In genomic region chr6:109075934-109076333, GRCh38 we compare ENCODE assay signal across 20 cellular contexts. TPM values are rescaled to one million over a fixed set of nuclear protein-coding genes. Genes with fewer than 3 reads are reported as not detected.
DNase-seq lines count a peak whose midpoint lies in the region; ATAC-seq and TF ChIP-seq lines count a peak whose summit lies in the region.
"Had no signal": no experiment of that assay in that cellular context is flagged by ENCODE, and none has a peak within 500 bp of the region (broad histone marks: within the 10 kb centered on the region; RNA-seq: fewer than 3 reads in every experiment).

No MANE protein-coding gene starts in this region.

- H3K4me3 ChIP-seq in AG09309 (ENCODE audit: control insufficient read depth, low read depth, low read length): no peak overlapping the region
- H3K4me3 ChIP-seq in transverse colon: no peak overlapping the region
- H3K4me3 ChIP-seq: spleen, testis had no signal

- TF ChIP-seq CTCF in AG09309 (IDR thresholded peaks at IDR 0.05; ENCODE audit: control insufficient read depth, insufficient read depth, low read depth, low read length, missing control alignments) (no peak), transverse colon (IDR thresholded peaks at IDR 0.05) (no peak)

- H3K27me3 ChIP-seq in transverse colon: no peaks in the 10 kb centered on the region
- H3K27me3 ChIP-seq: foreskin keratinocyte, spleen, testis had no signal

- H3K36me3 ChIP-seq in transverse colon: no peaks in the 10 kb centered on the region
- H3K36me3 ChIP-seq: spleen had no signal

- DNase-seq in AG09309 (ENCODE audit: low read depth) (peak; percentile 55), ELR (ENCODE audit: low read depth) (peak; percentile 23), NCI-H69 (lab: John Stamatoyannopoulos, UW) (peak; percentile 74), fibroblast of peridontal ligament (ENCODE audit: extremely low read depth) (peak; percentile 85), transverse colon (no peak)
- no peak for DNase-seq in stimulated activated naive CD4-positive, alpha-beta T cell (lab: John Stamatoyannopoulos, UW)
- DNase-seq: activated CD4-positive, alpha-beta memory T cell treated with anti-CD3 and anti-CD28 coated beads for 36 hours; CD4-positive, CD25-positive, alpha-beta regulatory T cell; hippocampal formation; NCI-H187; NCI-H526 treated with DMSO at 0.1 percent for 48 hours; spleen; stimulated activated CD4-positive, alpha-beta T cell treated with anti-CD3 and anti-CD28 coated beads, Interleukin-4, amount 100 ng/mL, for 1 hour; testis had no signal

- in situ Hi-C loops in transverse colon (cut with MboI; ENCODE audit: low pct_ligation_motif_present in 1 of 4, low pct_unique_long_range_greater_than_20kb in 1 of 4, low sequenced_read_pairs in 3 of 4): loop anchor here in 3 of 4 donors (10.0 to 25.0 kb wide), 2 partner anchors 531 to 1114 kb away; partner anchors contain the start of gene SEC63 (in 1 of the 3)

- peaks cover 9 to 64% (median 26%) of the 10 kb centered on the region in 4 donors for H3K4me1 ChIP-seq in transverse colon
- H3K4me1 ChIP-seq: foreskin keratinocyte had no signal

- intact Hi-C loops in transverse colon (cut with DNase I; ENCODE audit: low total_unique reads): loop anchor here (10.0 kb wide), 1 partner anchor 531 kb away; no protein-coding TSS in a partner anchor

- no peak overlapping the region for H3K27ac ChIP-seq in transverse colon
- H3K27ac ChIP-seq: foreskin keratinocyte, KMS-11, spleen, testis had no signal

- H3K9me3 ChIP-seq in transverse colon: no peaks in the 10 kb centered on the region
- H3K9me3 ChIP-seq: spleen, testis had no signal

- TF ChIP-seq POLR2A in transverse colon (IDR thresholded peaks at IDR 0.05): no peak

- ATAC-seq in HG02981 (IDR thresholded peaks at IDR 0.05; ENCODE audit: unreplicated experiment): no peak
- no peak for ATAC-seq in HG03460 (IDR thresholded peaks at IDR 0.05; ENCODE audit: unreplicated experiment)
- ATAC-seq: activated CD4-positive, CD25-positive, alpha-beta regulatory T cell treated with anti-CD3 and anti-CD28 coated beads, Interleukin-2, amount 50 U/mL, for 24 hours; foreskin keratinocyte; stimulated activated memory B cell treated with anti-CD40 and anti-IgM and Interleukin-4, amounts not matched to agents 10 μg/mL and 1 μg/mL and 100 μg/mL, for 72 hours had no signal

- no peak for TF ChIP-seq EP300 in transverse colon (IDR thresholded peaks at IDR 0.05; ENCODE audit: low read depth)

RNA-seq across cellular contexts. Expression of gene SESN1, which starts 18.7 kb away (rescaled TPM):
- total RNA-seq in transverse colon: 10 to 100 TPM; 43.1 to 73.4 (median 48.7) TPM

RNA-seq across cellular contexts. Expression of gene CEP57L1, which starts 19.4 kb away (rescaled TPM):
- 10 to 100 TPM in 2 of 4 donors, 1 to 10 TPM in 2; 1.9 to 29.5 (median 9.5) TPM for total RNA-seq in transverse colon

Comparison
In these comparisons a context has a peak if more than half of its experiments do, and no peak if none do; other contexts are left out.
1. DNase-seq: peak in AG09309 (single experiment), ELR (single experiment), NCI-H69 (single experiment) and fibroblast of peridontal ligament (single experiment); none in stimulated activated naive CD4-positive, alpha-beta T cell (0 of 6) and transverse colon (single experiment).